In genomic region chr22:42300286-42301071, GRCh38 we compare ENCODE assay signal across 1 cellular context.
TF ChIP-seq lines count a peak whose summit lies in the region.

No MANE protein-coding gene starts in this region.

TF ChIP-seq in WTC11, 78 proteins besides CTCF, POLR2A, EP300 and RAD21 (continued from another document):
- TF ChIP-seq NR3C1 (CRISPR knock-in tag; conservative IDR thresholded peaks at IDR 0.05; ENCODE audit: low read depth), result no peak
- TF ChIP-seq CBFB (CRISPR knock-in tag; IDR thresholded peaks at IDR 0.05; ENCODE audit: low read depth), result no peak
- TF ChIP-seq GRHL2 (CRISPR knock-in tag; IDR thresholded peaks at IDR 0.05; ENCODE audit: insufficient replicate concordance, severe bottlenecking), result no peak
